Comparison of ENCODE assay signal across 9 cellular contexts in the genomic region with DNA sequence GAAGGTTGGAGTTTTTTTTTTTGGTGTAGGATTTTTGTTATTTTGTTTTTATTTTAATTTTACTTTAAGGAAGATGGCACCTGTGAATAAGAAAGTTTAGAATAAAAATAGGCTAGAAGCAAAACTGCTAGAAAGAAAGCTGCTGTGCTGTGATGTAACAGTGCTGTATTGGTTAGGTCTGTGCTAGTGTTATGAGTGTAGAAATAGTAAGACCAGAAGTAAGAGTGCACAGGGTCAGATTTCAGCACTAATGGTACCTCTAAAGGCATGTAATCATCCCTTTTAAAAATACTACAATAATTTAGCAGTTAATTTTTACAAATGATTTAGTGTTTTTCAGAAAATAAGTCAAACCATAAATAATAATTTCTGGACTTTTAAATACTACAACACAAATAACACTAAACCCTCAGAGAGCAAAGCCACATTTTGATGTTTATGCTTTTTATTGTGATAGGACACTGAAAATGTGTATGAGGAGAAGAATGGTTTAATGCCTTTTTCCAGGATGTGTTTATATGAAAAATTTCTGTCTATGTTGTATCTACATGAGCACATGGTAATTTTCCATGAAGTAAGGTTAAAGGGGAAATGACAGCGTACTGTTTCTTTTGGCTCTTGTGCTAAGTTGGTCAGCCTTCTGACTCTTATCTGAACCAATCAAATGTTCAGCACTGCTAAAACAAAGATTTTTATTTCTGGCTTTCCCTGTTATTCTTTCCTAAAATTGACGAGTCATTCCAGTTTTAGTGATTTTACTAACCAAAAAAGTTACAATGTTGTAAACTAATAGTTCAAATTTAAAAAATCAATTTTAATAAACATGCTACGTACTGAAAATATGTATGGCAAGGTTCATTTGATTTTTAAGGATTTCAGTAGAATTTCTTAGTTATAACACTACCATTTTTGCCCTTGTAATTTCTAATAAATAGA.
DNase-seq lines count a peak whose midpoint lies in the region; ATAC-seq, FAIRE-seq and TF ChIP-seq lines count a peak whose summit lies in the region.
"Had no signal": no experiment of that assay in that cellular context is flagged by ENCODE, and none has a peak within 500 bp of the region (broad histone marks: within the 10 kb centered on the region; RNA-seq: fewer than 3 reads in every experiment).

No MANE protein-coding gene starts in this region.

- H3K9ac ChIP-seq in kidney (ENCODE audit: low read length in 2 of 2), result no peak overlapping the region

- FAIRE-seq in kidney (lab: Jason Lieb, UNC), result peak; percentile 84

- H3K27ac Mint-ChIP-seq in glutamatergic neuron (ENCODE audit: unreplicated experiment), result no peak overlapping the region

- no peak overlapping the region for H3K4me3 ChIP-seq in kidney (ENCODE audit: low read length in 2 of 2)

- no peaks in the 10 kb centered on the region for H3K4me1 Mint-ChIP-seq in glutamatergic neuron (ENCODE audit: low read depth, unreplicated experiment)

- peaks cover 2% of the 10 kb centered on the region for H3K27me3 Mint-ChIP-seq in glutamatergic neuron (ENCODE audit: unreplicated experiment)

- no peaks in the 10 kb centered on the region for H3K9me3 Mint-ChIP-seq in glutamatergic neuron (ENCODE audit: unreplicated experiment)

- H3K36me3 Mint-ChIP-seq in glutamatergic neuron (ENCODE audit: unreplicated experiment), result no peaks in the 10 kb centered on the region

- DNase-seq in H4 (ENCODE audit: low spot score), result peak; percentile 22
- DNase-seq in NAMALWA (ENCODE audit: low spot score), result peak; percentile 12
- no peak for DNase-seq in kidney
- DNase-seq in anterior cingulate cortex (lab: John Stamatoyannopoulos, UW), result no peak
- no peak for DNase-seq in glutamatergic neuron
- no peak for DNase-seq in mucosa of gallbladder (ENCODE audit: low spot score)
- no peak for DNase-seq in stimulated activated CD4-positive, alpha-beta T cell treated with anti-CD3 and anti-CD28 coated beads, Interleukin-1b, Interleukin-23, amount 100 ng/mL, for 48 hours

- H3K4me1 ChIP-seq in kidney (ENCODE audit: control insufficient read depth in 1 of 2, insufficient read depth in 1 of 2, low read depth in 1 of 2, low read length in 2 of 2), result no peaks in the 10 kb centered on the region

- intact Hi-C loops in kidney (cut with DNase I), result no loop called here

- H3K4me3 Mint-ChIP-seq in glutamatergic neuron (ENCODE audit: unreplicated experiment), result no peak overlapping the region

- H3K27ac ChIP-seq in kidney (ENCODE audit: low read depth in 2 of 2, low read length in 2 of 2), result no peak overlapping the region
- H3K27ac ChIP-seq: epithelial cell of prostate had no signal

- TF ChIP-seq CTCF in kidney (IDR thresholded peaks at IDR 0.05; ENCODE audit: borderline replicate concordance, extremely low read depth, insufficient read depth), result no peak
- TF ChIP-seq CTCF in glutamatergic neuron (IDR thresholded peaks at IDR 0.05; ENCODE audit: partially characterized antibody, unreplicated experiment), result no peak

- no peaks in the 10 kb centered on the region for H3K9me3 ChIP-seq in kidney (ENCODE audit: control insufficient read depth in 1 of 2, low read length in 2 of 2)

- ATAC-seq in GM18498 (IDR thresholded peaks at IDR 0.05; ENCODE audit: unreplicated experiment), result peak; percentile 96

- no peaks in the 10 kb centered on the region for H3K36me3 ChIP-seq in kidney (ENCODE audit: control insufficient read depth in 1 of 2, insufficient read depth in 2 of 2, low read length in 2 of 2)

Comparison
In these comparisons a context has a peak if more than half of its experiments do, and no peak if none do; other contexts are left out.
1. DNase-seq: peak in H4 (single experiment) and NAMALWA (single experiment); none in kidney (single experiment), anterior cingulate cortex (0 of 58), glutamatergic neuron (single experiment), mucosa of gallbladder (single experiment) and stimulated activated CD4-positive, alpha-beta T cell treated with anti-CD3 and anti-CD28 coated beads, Interleukin-1b, Interleukin-23, amount 100 ng/mL, for 48 hours (single experiment).